20 cellular contexts compared by ENCODE assay signal in the genomic region with DNA sequence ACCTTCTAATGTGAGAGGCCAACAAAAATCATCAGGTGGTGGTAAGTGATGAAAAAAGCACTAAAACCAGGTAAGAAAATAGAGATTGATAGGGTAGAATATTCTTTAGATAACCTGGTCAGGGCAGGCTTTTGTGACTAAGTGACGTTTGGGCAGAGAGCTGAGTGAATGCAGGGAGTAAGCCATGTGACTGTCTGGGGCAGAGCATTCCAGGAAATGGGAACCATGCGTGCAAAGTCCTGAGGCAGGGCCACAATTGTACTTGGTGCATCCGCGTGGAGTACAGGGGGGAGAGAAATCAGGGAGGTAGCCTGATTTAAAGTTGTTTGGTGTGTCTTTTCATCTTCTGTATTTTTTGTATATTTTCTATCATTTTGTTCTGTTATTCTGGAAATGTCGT.
"Had no signal": no experiment of that assay in that cellular context is flagged by ENCODE, and none has a peak within 500 bp of the region (broad histone marks: within the 10 kb centered on the region; RNA-seq: fewer than 3 reads in every experiment).

No MANE protein-coding gene starts in this region.

- H2AFZ ChIP-seq: parathyroid adenoma had no signal

- H3K4me3 ChIP-seq: body of pancreas, coronary artery, gastrocnemius medialis, thyroid gland had no signal

- H3K36me3 ChIP-seq: gastrocnemius medialis, neutrophil, thyroid gland had no signal

- H3K9me3 ChIP-seq: body of pancreas, gastrocnemius medialis, neutrophil, thyroid gland had no signal

- H3K4me1 ChIP-seq: body of pancreas, gastrocnemius medialis, parathyroid adenoma, thyroid gland had no signal

- H3K9ac ChIP-seq: parathyroid adenoma had no signal

- H3K79me2 ChIP-seq: parathyroid adenoma had no signal

- DNase-seq: activated CD4-positive, alpha-beta T cell treated with anti-CD3 and anti-CD28 coated beads, Interleukin-2, amount 10 ng/mL, durations not matched to agents 24 days and 14 days; activated CD8-positive, alpha-beta T cell treated with anti-CD3 and anti-CD28 coated beads for 36 hours; activated naive CD4-positive, alpha-beta T cell treated with Interleukin-2 at 50 U/mL for 16 hours; activated naive CD8-positive, alpha-beta T cell treated with anti-CD3 and anti-CD28 coated beads, Interleukin-2, amount 10 ng/mL, durations not matched to agents 7 days and 5 days; activated T-cell treated with anti-CD3 and anti-CD28 coated beads, Interleukin-2, amount 50 U/mL, for 1 hour; amygdala; body of pancreas; erythroblast; gastrocnemius medialis; head of caudate nucleus; kidney glomerular epithelial cell; naive thymus-derived CD4-positive, alpha-beta T cell; stimulated activated CD4-positive, alpha-beta T cell treated with anti-CD3 and anti-CD28 coated beads, Interleukin-12 subunit alpha, Interleukin-12 subunit beta, amount 100 ng/mL, for 4 hours; stimulated activated CD4-positive, alpha-beta T cell treated with anti-CD3 and anti-CD28 coated beads, Interleukin-1b, Interleukin-23, amount 100 ng/mL, for 48 hours; stimulated activated CD8-positive, alpha-beta memory T cell treated with anti-CD3 and anti-CD28 coated beads, Interleukin-4, amount 100 ng/mL, for 48 hours; stimulated activated naive CD4-positive, alpha-beta T cell; thyroid gland had no signal

- H3K27ac ChIP-seq: body of pancreas, coronary artery, gastrocnemius medialis, neutrophil, parathyroid adenoma, thyroid gland had no signal

- H3K27me3 ChIP-seq: body of pancreas, gastrocnemius medialis, thyroid gland had no signal
